In the genomic region with DNA sequence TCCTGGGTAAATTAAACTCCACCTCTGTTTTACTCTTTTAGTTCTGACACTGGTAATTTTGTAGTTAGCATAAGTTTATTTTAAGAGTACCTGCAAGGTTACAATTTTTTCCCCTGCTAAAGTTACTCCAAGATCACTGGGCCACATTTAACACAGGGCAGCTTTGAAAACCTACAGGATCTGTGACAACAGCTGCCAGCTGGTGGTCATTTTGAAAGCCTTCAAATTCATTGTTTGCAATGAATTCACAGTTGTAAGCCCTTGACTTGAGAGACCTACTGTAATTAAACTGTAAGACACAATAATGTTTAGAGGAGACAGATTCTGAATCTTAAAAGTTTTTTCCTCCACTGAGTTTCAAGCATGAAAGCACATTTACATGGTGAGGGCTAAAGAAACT, we compare ENCODE assay signal across 19 cellular contexts.
DNase-seq lines count a peak whose midpoint lies in the region; ATAC-seq lines count a peak whose summit lies in the region.
"Had no signal": no experiment of that assay in that cellular context is flagged by ENCODE, and none has a peak within 500 bp of the region (broad histone marks: within the 10 kb centered on the region; RNA-seq: fewer than 3 reads in every experiment).

No MANE protein-coding gene starts in this region.

- no peaks in the 10 kb centered on the region for H3K36me3 ChIP-seq in H7 (replicated peaks; ENCODE audit: control insufficient read depth, insufficient read depth, low read length)
- H3K36me3 ChIP-seq: MG63, Peyer's patch had no signal

- DNase-seq in NCI-H1105 treated with DMSO at 0.1 percent for 48 hours (lab: John Stamatoyannopoulos, UW) (peak; percentile 24), NCI-H1105 (lab: John Stamatoyannopoulos, UW) (no peak), H7 (peak; percentile 20), NCI-H69 (lab: John Stamatoyannopoulos, UW) (peak; percentile 69), myocyte (ENCODE audit: low read depth) (peak; percentile 57), mucosa of gallbladder (ENCODE audit: low spot score) (no peak), cardiac septum (ENCODE audit: low spot score) (no peak)
- DNase-seq: CD8-positive, alpha-beta T cell; DND-41; GOT3; Kasumi-1; MG63; NCI-H1694; NCI-H2081; NCI-H774; Peyer's patch; T-helper 1 cell had no signal

- H3K4me3 ChIP-seq in H7 (ENCODE audit: insufficient read depth, low read depth, low read length), result no peak overlapping the region
- H3K4me3 ChIP-seq: BLaER1 treated with 17β-estradiol and CSF1 and Interleukin-3, amounts not matched to agents 10 nM and 100 nM; MG63; Peyer's patch had no signal

- intact Hi-C loops in cardiac septum (cut with DNase I), result no loop called here

- no peak for ATAC-seq in GM19035 (IDR thresholded peaks at IDR 0.05; ENCODE audit: unreplicated experiment)
- ATAC-seq: CD8-positive, alpha-beta T cell had no signal

- no peaks in the 10 kb centered on the region for H3K27me3 ChIP-seq in H7 (ENCODE audit: control insufficient read depth, insufficient read depth, low read length)
- H3K27me3 ChIP-seq: BLaER1 treated with 17β-estradiol and CSF1 and Interleukin-3, amounts not matched to agents 10 nM and 100 nM; MG63; Peyer's patch had no signal

Comparison
In these comparisons a context has a peak if more than half of its experiments do, and no peak if none do; other contexts are left out.
1. DNase-seq: peak in NCI-H1105 treated with DMSO at 0.1 percent for 48 hours (single experiment), H7 (single experiment), NCI-H69 (single experiment) and myocyte (single experiment); none in NCI-H1105 (single experiment), mucosa of gallbladder (single experiment) and cardiac septum (single experiment).